Comparison of ENCODE assay signal across 20 cellular contexts in the genomic region with DNA sequence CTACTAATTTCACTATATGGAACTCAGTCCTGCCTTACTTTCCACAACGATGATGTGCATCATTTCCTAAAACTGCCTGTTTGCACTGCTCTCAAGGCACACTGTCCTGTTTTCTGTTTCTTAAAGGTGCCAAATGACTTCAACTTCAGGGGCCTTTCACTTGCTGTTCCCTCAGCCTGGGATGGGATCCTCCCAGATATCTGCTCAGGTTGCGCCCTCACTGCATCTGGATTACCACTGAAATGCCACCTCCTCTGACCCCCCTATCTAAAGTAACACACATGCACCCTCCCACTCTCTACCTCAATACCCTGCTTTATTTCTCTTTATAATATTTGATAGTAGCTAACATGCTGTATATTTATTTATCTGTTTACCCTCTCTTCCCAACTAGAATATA.
DNase-seq lines count a peak whose midpoint lies in the region; ATAC-seq, FAIRE-seq and TF ChIP-seq lines count a peak whose summit lies in the region.
"Had no signal": no experiment of that assay in that cellular context is flagged by ENCODE, and none has a peak within 500 bp of the region (broad histone marks: within the 10 kb centered on the region; RNA-seq: fewer than 3 reads in every experiment).

No MANE protein-coding gene starts in this region.

- no peaks in the 10 kb centered on the region for H3K27me3 ChIP-seq in HUES48 (ENCODE audit: control insufficient read depth, insufficient read depth, low read length)
- no peaks in the 10 kb centered on the region for H3K27me3 ChIP-seq in H1 (replicated peaks in 1 of 4; ENCODE audit: control insufficient read depth in 3 of 4, extremely low read depth in 1 of 4, insufficient read depth in 3 of 4, low read length in 3 of 4)
- H3K27me3 ChIP-seq in mesenchymal stem cell (ENCODE audit: control insufficient read depth in 1 of 2, insufficient read depth in 1 of 2, low read length in 2 of 2) = no peaks in the 10 kb centered on the region
- no peaks in the 10 kb centered on the region for H3K27me3 ChIP-seq in suprapubic skin
- H3K27me3 ChIP-seq in lower lobe of right lung (ENCODE audit: low read depth) = no peaks in the 10 kb centered on the region

- no peak for TF ChIP-seq RAD21 in H1 (IDR thresholded peaks at IDR 0.05 in 1 of 2, conservative IDR thresholded peaks at IDR 0.05 in 1 of 2; ENCODE audit: low read depth in 2 of 2, low read length in 2 of 2)

- no peaks in the 10 kb centered on the region for H3K79me2 ChIP-seq in H1 (ENCODE audit: control insufficient read depth in 1 of 2, insufficient read depth in 2 of 2, low read length in 2 of 2)

- H2BK5ac ChIP-seq in H1 (ENCODE audit: low read depth, low read length) (no peak overlapping the region; the same call in 1 of the 2 replicates), mesenchymal stem cell (ENCODE audit: low read depth, low read length, poor library complexity, severe bottlenecking) (no peak overlapping the region)

- no peaks in the 10 kb centered on the region for H4K20me1 ChIP-seq in H1 (replicated peaks in 1 of 2; ENCODE audit: control insufficient read depth in 1 of 2, insufficient read depth in 2 of 2, low read length in 2 of 2)

- H3K23ac ChIP-seq in H1 (ENCODE audit: insufficient read length) = no peak overlapping the region
- no peak overlapping the region for H3K23ac ChIP-seq in mesenchymal stem cell (ENCODE audit: low read length in 2 of 2)

- peak overlapping the region; percentile 14 for H3K27ac ChIP-seq in HUES48 (ENCODE audit: low read depth, low read length)
- H3K27ac ChIP-seq in H1 (ENCODE audit: low read depth, low read length) = no peak overlapping the region
- H3K27ac ChIP-seq in mesenchymal stem cell (ENCODE audit: low read length, poor library complexity, severe bottlenecking) = no peak overlapping the region
- H3K27ac ChIP-seq in suprapubic skin = no peak overlapping the region
- no peak overlapping the region for H3K27ac ChIP-seq in lower lobe of right lung
- H3K27ac ChIP-seq: GM23248 had no signal

- H3K36me3 ChIP-seq in HUES48 (ENCODE audit: control insufficient read depth, insufficient read depth, low read length) (no peaks in the 10 kb centered on the region), H1 (ENCODE audit: control insufficient read depth in 2 of 4, insufficient read depth in 4 of 4, low read length in 3 of 4) (no peaks in the 10 kb centered on the region), mesenchymal stem cell (ENCODE audit: control insufficient read depth in 1 of 2, insufficient read depth in 2 of 2, low read depth in 1 of 2, low read length in 2 of 2) (no peaks in the 10 kb centered on the region), suprapubic skin (no peaks in the 10 kb centered on the region), lower lobe of right lung (no peaks in the 10 kb centered on the region)

- no peaks in the 10 kb centered on the region for H3K23me2 ChIP-seq in H1 (ENCODE audit: low read depth, low read length)

- no peak for FAIRE-seq in H1 (lab: Jason Lieb, UNC)
- FAIRE-seq: G401.6, GM12891, GM18507, H54 had no signal

- no peak overlapping the region for H2AK5ac ChIP-seq in H1 (ENCODE audit: low read depth, low read length)
- no peak overlapping the region for H2AK5ac ChIP-seq in mesenchymal stem cell (ENCODE audit: low read length, severe bottlenecking)

- peaks cover 13% of the 10 kb centered on the region for H3K4me1 ChIP-seq in HUES48 (ENCODE audit: control insufficient read depth, insufficient read depth, low read length)
- peaks cover 0 to 5% (median 3%) of the 10 kb centered on the region in 4 experiments; a peak in 5 of 7 replicates for H3K4me1 ChIP-seq in H1 (replicated peaks in 1 of 4; ENCODE audit: control insufficient read depth in 3 of 4, insufficient read depth in 4 of 4, low read length in 3 of 4)
- no peaks in the 10 kb centered on the region for H3K4me1 ChIP-seq in mesenchymal stem cell (ENCODE audit: control insufficient read depth, insufficient read depth, low read depth, low read length)
- H3K4me1 ChIP-seq in suprapubic skin = no peaks in the 10 kb centered on the region
- H3K4me1 ChIP-seq in lower lobe of right lung = no peaks in the 10 kb centered on the region

- no peak for DNase-seq in H1 (ENCODE audit: low read depth in 1 of 2, low spot score in 2 of 2)
- peak; percentile 16 for DNase-seq in iPS DF 4.7 (ENCODE audit: extremely low read depth, low spot score)
- no peak for DNase-seq in mesenchymal stem cell
- DNase-seq in suprapubic skin (ENCODE audit: low spot score in 2 of 2) = no peak
- no peak for DNase-seq in EL
- no peak for DNase-seq in lower lobe of right lung
- DNase-seq: C1 segment of cervical spinal cord; Calu3; CD4-positive, alpha-beta memory T cell; COR-L47; DMS53; DMS79 treated with DMSO at 0.1 percent for 48 hours; GM23248; HCEC 1CT had no signal

- no peak overlapping the region for H2BK12ac ChIP-seq in H1 (ENCODE audit: low read depth, low read length)
- H2BK12ac ChIP-seq in mesenchymal stem cell (ENCODE audit: low read length in 2 of 2) = no peak overlapping the region

- no peak overlapping the region for H2BK15ac ChIP-seq in H1 (ENCODE audit: low read length)
- H2BK15ac ChIP-seq in mesenchymal stem cell (ENCODE audit: low read depth, poor library complexity, severe bottlenecking) = no peak overlapping the region

- no peak overlapping the region for H2AFZ ChIP-seq in H1 (ENCODE audit: low read length)
- H2AFZ ChIP-seq in mesenchymal stem cell (ENCODE audit: low read depth, low read length) = no peak overlapping the region
- H2AFZ ChIP-seq: GM23248 had no signal

- H3K9me3 ChIP-seq in HUES48 (ENCODE audit: control insufficient read depth, insufficient read depth, low read length) (peaks cover 5% of the 10 kb centered on the region; the same call in 1 of the 2 replicates), H1 (ENCODE audit: insufficient read depth in 2 of 2, low read depth in 1 of 2, low read length in 1 of 2) (peaks cover 7% of the 10 kb centered on the region in 2 experiments; a peak in 2 of 4 replicates), mesenchymal stem cell (ENCODE audit: control insufficient read depth, low read length) (no peaks in the 10 kb centered on the region), suprapubic skin (no peaks in the 10 kb centered on the region), lower lobe of right lung (no peaks in the 10 kb centered on the region)

- H3K4me3 ChIP-seq in HUES48 (ENCODE audit: low read depth, low read length) (no peak overlapping the region), H1 (ENCODE audit: extremely low read depth in 1 of 4, insufficient read depth in 2 of 4, low read depth in 3 of 4, low read length in 4 of 4) (no peak overlapping the region), mesenchymal stem cell (ENCODE audit: insufficient read depth in 1 of 2, low read depth in 1 of 2, low read length in 2 of 2) (no peak overlapping the region), suprapubic skin (no peak overlapping the region), lower lobe of right lung (no peak overlapping the region)
- H3K4me3 ChIP-seq: GM23248 had no signal

- H3K79me1 ChIP-seq in H1 (ENCODE audit: low read depth, low read length) (no peaks in the 10 kb centered on the region), mesenchymal stem cell (replicated peaks; ENCODE audit: low read length, poor library complexity, severe bottlenecking) (no peaks in the 10 kb centered on the region)

- H3K18ac ChIP-seq in H1 (ENCODE audit: extremely low read depth, low read length) (no peak overlapping the region), mesenchymal stem cell (ENCODE audit: low read depth in 1 of 2, low read length in 2 of 2) (no peak overlapping the region)

- CTCF ChIA-PET in H1 (lab: Charles Lee; ENCODE audit: partially characterized antibody) = interaction anchor here (0.9 to 1.9 kb wide), 4 partner anchors 9 to 211 kb away, joined by 3 to 5 read pairs (median 4); no protein-coding TSS in a partner anchor

- intact Hi-C loops in lower lobe of right lung (cut with DNase I) = no loop called here

- no peak overlapping the region for H4K5ac ChIP-seq in H1 (ENCODE audit: insufficient read length, low read depth, low read length)

- POLR2A ChIA-PET in H1 (lab: Charles Lee; ENCODE audit: partially characterized antibody) = no interaction called here

- H3K4ac ChIP-seq in H1 (replicated peaks; ENCODE audit: insufficient read length, low read depth, low read length) (no peak overlapping the region), mesenchymal stem cell (ENCODE audit: low read depth in 1 of 2, low read length in 2 of 2) (no peak overlapping the region)

- peak overlapping the region; percentile 49; the same call in 1 of the 2 replicates for H2BK20ac ChIP-seq in H1 (ENCODE audit: low read length)

- no peak for ATAC-seq in GM21423 (IDR thresholded peaks at IDR 0.05; ENCODE audit: unreplicated experiment)
- no peak for ATAC-seq in lower lobe of right lung

- H4K8ac ChIP-seq in H1 (ENCODE audit: extremely low read depth, insufficient read depth, low read length) (no peak overlapping the region), mesenchymal stem cell (ENCODE audit: low read length) (no peak overlapping the region)

- H4K91ac ChIP-seq in H1 (replicated peaks; ENCODE audit: insufficient read length, low read length) (no peak overlapping the region), mesenchymal stem cell (ENCODE audit: low read length) (no peak overlapping the region)

- WGBS in H1 (ENCODE audit: extremely low coverage in 1 of 2, insufficient coverage in 1 of 2, insufficient read length in 1 of 2, insufficient replicate concordance in 2 of 2, low coverage in 1 of 2, low lambda C conversion rate in 2 of 2, missing lambda C conversion rate in 1 of 2), 2 experiments = 89% methylated on average over 2 of the region's 2 CpGs; no CpG with 5 or more reads in 1 of the 2 experiments
- WGBS in mesenchymal stem cell = 87% methylated on average over 2 of the region's 2 CpGs
- 91% methylated on average over 2 of the region's 2 CpGs for WGBS in suprapubic skin

- TF ChIP-seq EP300 in H1 (IDR thresholded peaks at IDR 0.05; ENCODE audit: borderline replicate concordance in 1 of 2, low read depth in 2 of 2, low read length in 2 of 2) (no peak), suprapubic skin (IDR thresholded peaks at IDR 0.05) (no peak)

- no peak overlapping the region for H3K4me2 ChIP-seq in H1 (ENCODE audit: insufficient read depth in 1 of 2, low read depth in 2 of 2, low read length in 2 of 2)
- H3K4me2 ChIP-seq in mesenchymal stem cell (ENCODE audit: low read length, poor library complexity, severe bottlenecking) = peak overlapping the region; percentile 16

- no peak for TF ChIP-seq POLR2A in H1 (IDR thresholded peaks at IDR 0.05; ENCODE audit: control extremely low read depth in 1 of 2, low read depth in 2 of 2, low read length in 2 of 2)
- TF ChIP-seq POLR2A in suprapubic skin (IDR thresholded peaks at IDR 0.05) = no peak

- H3K14ac ChIP-seq in H1 (ENCODE audit: insufficient read length) (no peak overlapping the region), mesenchymal stem cell (ENCODE audit: low read length in 2 of 2) (no peak overlapping the region)

- H3K56ac ChIP-seq in H1 (replicated peaks; ENCODE audit: insufficient read length, low read depth, low read length) = no peak overlapping the region

- H3K9ac ChIP-seq in HUES48 (ENCODE audit: low read depth, low read length) (no peak overlapping the region), H1 (replicated peaks in 1 of 4; ENCODE audit: extremely low read depth in 1 of 4, low read depth in 3 of 4, low read length in 3 of 4) (no peak overlapping the region), mesenchymal stem cell (ENCODE audit: low read length) (no peak overlapping the region)
- H3K9ac ChIP-seq: GM23248 had no signal

- H2BK120ac ChIP-seq in H1 (replicated peaks; ENCODE audit: low read depth, low read length) (no peak overlapping the region), mesenchymal stem cell (ENCODE audit: low read depth, low read length) (no peak overlapping the region)

- TF ChIP-seq CTCF in H1 (IDR thresholded peaks at IDR 0.05; ENCODE audit: control extremely low read depth in 1 of 3, insufficient read depth in 1 of 3, low read depth in 1 of 3, low read length in 3 of 3) (no peak), suprapubic skin (IDR thresholded peaks at IDR 0.05) (no peak), lower lobe of right lung (IDR thresholded peaks at IDR 0.05) (no peak)
